ENCODE assay signal across 1 cellular context in genomic region chr2:38751043-38751846, GRCh38.
TF ChIP-seq lines count a peak whose summit lies in the region.

SRSF7 (minus strand) TSS chr2:38751361; CDS start chr2:38751256, 105 bp downstream.

TF ChIP-seq in K562, 482 proteins besides CTCF, POLR2A, EP300 and RAD21 (continued from another document and continues in another):
- TF ChIP-seq DLX4 (CRISPR knock-in tag; IDR thresholded peaks at IDR 0.05): no peak
- peak; percentile 89; the same call in 1 of the 2 replicates for TF ChIP-seq ZBTB9 (CRISPR knock-in tag; IDR thresholded peaks at IDR 0.05)
- TF ChIP-seq ZNF280B (CRISPR knock-in tag; IDR thresholded peaks at IDR 0.05): no peak
- peak; percentile 98 for TF ChIP-seq ZNF609 (CRISPR knock-in tag; IDR thresholded peaks at IDR 0.05; ENCODE audit: borderline replicate concordance)
- TF ChIP-seq NCOA6 (IDR thresholded peaks at IDR 0.05): no peak
- no peak for TF ChIP-seq DDX20 (tag; IDR thresholded peaks at IDR 0.05; ENCODE audit: low read depth)
- no peak for TF ChIP-seq PPARD (CRISPR knock-in tag; IDR thresholded peaks at IDR 0.05)
- TF ChIP-seq MTA2 (IDR thresholded peaks at IDR 0.05; ENCODE audit: low read depth): no peak
- no peak; the same call in none of the 2 replicates for TF ChIP-seq ETS1 (conservative IDR thresholded peaks at IDR 0.05; ENCODE audit: control insufficient read depth, low read depth, low read length)
- peak; percentile 99 for TF ChIP-seq GTF2E2 (tag; IDR thresholded peaks at IDR 0.05)
- no peak for TF ChIP-seq HNRNPK (IDR thresholded peaks at IDR 0.05; ENCODE audit: low read depth, low read length, poor library complexity, severe bottlenecking)
- TF ChIP-seq BHLHE40 (IDR thresholded peaks at IDR 0.05; ENCODE audit: low read length): no peak
- TF ChIP-seq MAZ (CRISPR knock-in tag; conservative IDR thresholded peaks at IDR 0.05 in 1 of 2, IDR thresholded peaks at IDR 0.05 in 1 of 2): peak in 1 of 2 experiments; percentile 93; a peak in 3 of 4 replicates
- no peak for TF ChIP-seq MAFG (tag; conservative IDR thresholded peaks at IDR 0.05)
- TF ChIP-seq POLR2AphosphoS5 (IDR thresholded peaks at IDR 0.05; ENCODE audit: control insufficient read depth, insufficient read depth, low read depth, low read length): peak; percentile 100
- TF ChIP-seq KLF13 (tag; IDR thresholded peaks at IDR 0.05; ENCODE audit: borderline replicate concordance, low read depth): peak; percentile 38
- no peak for TF ChIP-seq EZH2 (IDR thresholded peaks at IDR 0.05; ENCODE audit: borderline replicate concordance, low read depth, low read length)
- peak; percentile 78 for TF ChIP-seq REST (CRISPR knock-in tag; IDR thresholded peaks at IDR 0.05; ENCODE audit: low read depth)
- TF ChIP-seq SAFB (IDR thresholded peaks at IDR 0.05; ENCODE audit: borderline replicate concordance, low read depth, low read length): no peak
- peak; percentile 86 for TF ChIP-seq ATF7 (IDR thresholded peaks at IDR 0.05)
- no peak for TF ChIP-seq E4F1 (CRISPR knock-in tag; IDR thresholded peaks at IDR 0.05; ENCODE audit: borderline replicate concordance)
- 0 out of 2 replicates have a peak, but pooled peaks have one; percentile 28 for TF ChIP-seq CAMTA2 (CRISPR knock-in tag; conservative IDR thresholded peaks at IDR 0.05)
- peak; percentile 60; the same call in 1 of the 2 replicates for TF ChIP-seq ZNF696 (CRISPR knock-in tag; conservative IDR thresholded peaks at IDR 0.05)
- TF ChIP-seq MEIS2 (IDR thresholded peaks at IDR 0.05; ENCODE audit: partially characterized antibody): peak; percentile 77
- TF ChIP-seq WHSC1 (IDR thresholded peaks at IDR 0.05; ENCODE audit: low read length): no peak
- TF ChIP-seq SMARCA4 (IDR thresholded peaks at IDR 0.05): no peak
- TF ChIP-seq ZBTB12 (CRISPR knock-in tag; IDR thresholded peaks at IDR 0.05): peak; percentile 55; the same call in 1 of the 2 replicates
- peak; percentile 97 for TF ChIP-seq SRSF3 (IDR thresholded peaks at IDR 0.05; ENCODE audit: insufficient read depth, low read length)
- TF ChIP-seq NFIC (IDR thresholded peaks at IDR 0.05): peak; percentile 88
- TF ChIP-seq HDAC1 (IDR thresholded peaks at IDR 0.05): peak in 1 of 2 experiments; percentile 97; a peak in 2 of 4 replicates
- TF ChIP-seq MAX (CRISPR knock-in tag; IDR thresholded peaks at IDR 0.05): peak; percentile 98
- TF ChIP-seq MBD1 (CRISPR knock-in tag; IDR thresholded peaks at IDR 0.05): no peak
- TF ChIP-seq SREBF1 (IDR thresholded peaks at IDR 0.05; ENCODE audit: borderline replicate concordance, low read depth, low read length): 0 out of 2 replicates have a peak, but pooled peaks have one; percentile 17
- no peak for TF ChIP-seq ZNF280A (IDR thresholded peaks at IDR 0.05; ENCODE audit: low read depth, partially characterized antibody)
